20 cellular contexts compared by ENCODE assay signal in genomic region chr1:227723474-227723873, GRCh38.
"Had no signal": no experiment of that assay in that cellular context is flagged by ENCODE, and none has a peak within 500 bp of the region (broad histone marks: within the 10 kb centered on the region; RNA-seq: fewer than 3 reads in every experiment).

No MANE protein-coding gene starts in this region.

- H3K27me3 Mint-ChIP-seq: activated T-cell treated with anti-CD3 and anti-CD28 coated beads, Interleukin-2, amount 50 U/mL, for 24 hours had no signal

- H3K27ac ChIP-seq: body of pancreas, coronary artery, left lung, tibial nerve, uterus, WERI-Rb-1 had no signal

- H3K27ac Mint-ChIP-seq: activated CD4-positive, alpha-beta memory T cell treated with anti-CD3 and anti-CD28 coated beads, Interleukin-2, amount 10 ng/mL, durations not matched to agents 7 days and 5 days; activated naive CD4-positive, alpha-beta T cell treated with anti-CD3 and anti-CD28 coated beads, Interleukin-2, amount 50 U/mL, for 24 hours; activated T-cell treated with anti-CD3 and anti-CD28 coated beads, Interleukin-2, amount 50 U/mL, for 24 hours; nephron progenitor cell; progenitor cell of endocrine pancreas had no signal

- H3K4me1 ChIP-seq: uterus had no signal

- H3K4me3 ChIP-seq: body of pancreas, coronary artery, left lung, tibial nerve, uterus had no signal

- DNase-seq: activated CD4-positive, alpha-beta memory T cell treated with anti-CD3 and anti-CD28 coated beads, Interleukin-2, amount 10 ng/mL, durations not matched to agents 7 days and 5 days; activated effector memory CD4-positive, alpha-beta T cell treated with Interleukin-2 at 50 U/mL for 16 hours; activated T-cell treated with anti-CD3 and anti-CD28 coated beads, Interleukin-2, amount 50 U/mL, for 24 hours; body of pancreas; erythroblast; foreskin melanocyte; hypothalamus; kidney; left lung; midbrain; nephron progenitor cell; stimulated activated naive CD8-positive, alpha-beta T cell treated with anti-CD3 and anti-CD28 coated beads, Interleukin-15, Interleukin-2, amounts not matched to agents 100 U/mL and 50 U/mL, for 24 hours; substantia nigra; uterus; WERI-Rb-1 had no signal

- H3K36me3 ChIP-seq: left lung, tibial nerve, uterus, WERI-Rb-1 had no signal

- H3K4me3 Mint-ChIP-seq: activated CD4-positive, alpha-beta memory T cell treated with anti-CD3 and anti-CD28 coated beads, Interleukin-2, amount 10 ng/mL, durations not matched to agents 7 days and 5 days; activated naive CD4-positive, alpha-beta T cell treated with anti-CD3 and anti-CD28 coated beads, Interleukin-2, amount 50 U/mL, for 24 hours; activated T-cell treated with anti-CD3 and anti-CD28 coated beads, Interleukin-2, amount 50 U/mL, for 24 hours; central memory CD8-positive, alpha-beta T cell; nephron progenitor cell had no signal

- H3K27me3 ChIP-seq: body of pancreas, tibial nerve, uterus had no signal

- ATAC-seq: body of pancreas; left lung; stimulated activated naive CD8-positive, alpha-beta T cell treated with anti-CD3 and anti-CD28 coated beads, Interleukin-15, Interleukin-2, amounts not matched to agents 100 U/mL and 50 U/mL, for 24 hours had no signal
